In the genomic region with DNA sequence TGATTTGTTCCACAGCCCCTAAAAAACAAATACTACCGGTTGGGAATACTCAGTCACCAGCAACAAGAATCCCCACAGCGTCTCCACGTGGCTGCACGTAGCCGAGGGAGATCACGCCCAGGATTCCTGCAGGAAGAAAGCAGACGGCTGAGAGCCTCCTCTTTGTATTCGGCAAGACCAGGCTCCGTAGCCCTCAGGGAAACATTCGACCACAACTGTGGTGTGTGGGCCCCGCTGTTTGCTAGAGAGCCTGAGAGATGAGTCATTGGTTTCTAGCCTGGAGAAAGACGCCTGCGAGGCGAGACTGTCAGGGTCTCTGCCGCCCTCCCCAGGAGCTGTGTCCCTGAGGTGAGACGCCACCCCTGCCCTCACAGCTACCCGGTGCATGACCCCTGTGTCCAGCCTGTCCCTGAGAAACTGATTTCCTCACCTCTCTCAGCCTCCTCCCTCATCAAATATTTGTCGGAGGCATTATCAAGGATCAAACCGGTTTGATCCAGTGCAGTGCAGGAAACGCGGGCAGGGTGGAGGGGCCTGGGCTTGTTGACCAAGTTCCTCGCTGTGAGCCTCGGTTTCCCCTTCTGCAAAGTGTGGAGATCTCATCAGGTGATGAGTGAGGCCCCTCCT, we compare ENCODE assay signal across 8 cellular contexts. TPM values are rescaled to one million over a fixed set of nuclear protein-coding genes. Genes with fewer than 3 reads are reported as not detected.
DNase-seq lines count a peak whose midpoint lies in the region; ATAC-seq and TF ChIP-seq lines count a peak whose summit lies in the region.

No MANE protein-coding gene starts in this region.

- H3K4me1 Mint-ChIP-seq in CD8-positive, alpha-beta T cell (ENCODE audit: low read depth): peaks cover 75% of the 10 kb centered on the region
- H3K4me1 Mint-ChIP-seq in nephron: peaks cover 23% of the 10 kb centered on the region

- H3K27ac ChIP-seq in CD8-positive, alpha-beta T cell (ENCODE audit: low read depth, low read length): peak overlapping the region; percentile 58

- H3K4me3 Mint-ChIP-seq in CD8-positive, alpha-beta T cell: peak overlapping the region; percentile 82
- H3K4me3 Mint-ChIP-seq in nephron: no peak overlapping the region

- TF ChIP-seq CTCF in CD8-positive, alpha-beta T cell (IDR thresholded peaks at IDR 0.05): no peak
- TF ChIP-seq CTCF in Loucy (conservative IDR thresholded peaks at IDR 0.05; ENCODE audit: low read length) (no peak; the same call in 1 of the 2 replicates), nephron (IDR thresholded peaks at IDR 0.05; ENCODE audit: unreplicated experiment in 3 of 3) (no peak)

- CTCF ChIA-PET in CD8-positive, alpha-beta T cell (lab: Charles Lee): interaction anchor here (0.8 to 4.6 kb wide), 6 partner anchors 12 to 185 kb away, joined by 4 to 42 read pairs (median 6); a partner anchor contains a TSS

- peak; percentile 79 for ATAC-seq in CD8-positive, alpha-beta T cell
- ATAC-seq in GM21717 (IDR thresholded peaks at IDR 0.05; ENCODE audit: unreplicated experiment): peak; percentile 77

- no peaks in the 10 kb centered on the region for H3K9me2 ChIP-seq in Loucy (replicated peaks; ENCODE audit: low read depth, low read length)

- H3K27me3 ChIP-seq in CD8-positive, alpha-beta T cell (ENCODE audit: insufficient read depth, low read length): no peaks in the 10 kb centered on the region
- H3K27me3 ChIP-seq in Loucy (ENCODE audit: insufficient read depth, low read length, poor library complexity, severe bottlenecking): no peaks in the 10 kb centered on the region

- peak overlapping the region; percentile 58 for H3K4me3 ChIP-seq in CD8-positive, alpha-beta T cell (ENCODE audit: low read depth, low read length)
- H3K4me3 ChIP-seq in Loucy (ENCODE audit: low read length, poor library complexity, severe bottlenecking): peak overlapping the region; percentile 69

- H3K4me1 ChIP-seq in CD8-positive, alpha-beta T cell (ENCODE audit: insufficient read depth, low read length): peaks cover 61% of the 10 kb centered on the region
- peaks cover 57% of the 10 kb centered on the region for H3K4me1 ChIP-seq in Loucy (ENCODE audit: insufficient read depth, low read length, poor library complexity, severe bottlenecking)

- peak overlapping the region; percentile 68 for H3K9ac ChIP-seq in Loucy (ENCODE audit: low read depth, low read length, poor library complexity, severe bottlenecking)

- H3K79me2 ChIP-seq in Loucy (ENCODE audit: insufficient read depth, low read length): peaks cover 18% of the 10 kb centered on the region; the same call in 1 of the 2 replicates

- no peaks in the 10 kb centered on the region for H3K9me3 ChIP-seq in CD8-positive, alpha-beta T cell (ENCODE audit: low read length)
- H3K9me3 ChIP-seq in Loucy (ENCODE audit: insufficient read depth, low read depth, low read length): no peaks in the 10 kb centered on the region

- H3K27ac Mint-ChIP-seq in CD8-positive, alpha-beta T cell: peak overlapping the region; percentile 94
- peak overlapping the region; percentile 38 to 93 (median 74) for H3K27ac Mint-ChIP-seq in nephron

- no peaks in the 10 kb centered on the region for H3F3A ChIP-seq in Loucy (ENCODE audit: low read depth)

- POLR2A ChIA-PET in CD8-positive, alpha-beta T cell (lab: Charles Lee): interaction anchor here (1.0 to 5.5 kb wide), 8 partner anchors 7 to 48 kb away, joined by 3 to 96 read pairs (median 17); partner anchors contain the start of genes BLOC1S4, MRFAP1 and MRFAP1L1

- H3K9me3 Mint-ChIP-seq in CD8-positive, alpha-beta T cell: no peaks in the 10 kb centered on the region
- no peaks in the 10 kb centered on the region for H3K9me3 Mint-ChIP-seq in nephron

- no peaks in the 10 kb centered on the region for H4K20me1 ChIP-seq in Loucy (ENCODE audit: insufficient read depth, low read length, poor library complexity, severe bottlenecking)

- no peaks in the 10 kb centered on the region for H3K36me3 Mint-ChIP-seq in CD8-positive, alpha-beta T cell
- no peaks in the 10 kb centered on the region for H3K36me3 Mint-ChIP-seq in nephron (ENCODE audit: low read depth)

- H3K4me2 ChIP-seq in Loucy (ENCODE audit: low read depth, low read length, poor library complexity, severe bottlenecking): peak overlapping the region; percentile 73

- intact Hi-C loops in CD8-positive, alpha-beta T cell (cut with DNase I, micrococcal nuclease): loop anchor here in 1 of 2 experiments (1.0 to 2.0 kb wide), 4 partner anchors 15 to 49 kb away; partner anchors contain the start of genes BLOC1S4, MRFAP1 and MRFAP1L1

- H2AFZ ChIP-seq in Loucy (ENCODE audit: low read length): peak overlapping the region; percentile 34; the same call in 1 of the 2 replicates

- no peaks in the 10 kb centered on the region for H3K27me3 Mint-ChIP-seq in CD8-positive, alpha-beta T cell (ENCODE audit: low read depth)
- peaks cover 6% of the 10 kb centered on the region for H3K27me3 Mint-ChIP-seq in nephron (ENCODE audit: low read depth)

- peak; percentile 53 to 86 (median 77) for DNase-seq in CD8-positive, alpha-beta T cell
- DNase-seq in activated CD4-positive, alpha-beta T cell treated with anti-CD3 and anti-CD28 coated beads, Interleukin-2, amount 50 U/mL, for 48 hours: peak; percentile 78 to 83
- peak; percentile 71 for DNase-seq in ecto neural progenitor cell (ENCODE audit: low spot score)
- peak; percentile 85 for DNase-seq in stromal cell of bone marrow (ENCODE audit: low read depth)
- no peak for DNase-seq in NCI-H2227 (lab: John Stamatoyannopoulos, UW; ENCODE audit: unreplicated experiment)

- no peaks in the 10 kb centered on the region for H3K36me3 ChIP-seq in CD8-positive, alpha-beta T cell (ENCODE audit: insufficient read depth, low read length)
- no peaks in the 10 kb centered on the region for H3K36me3 ChIP-seq in Loucy (ENCODE audit: insufficient read depth, low read length)

RNA-seq across cellular contexts. Expression of gene S100P, which starts 4.7 kb away (rescaled TPM):
- total RNA-seq in CD8-positive, alpha-beta T cell: 1 to 10 TPM; 1.1 to 1.5 TPM

RNA-seq across cellular contexts. Expression of gene MRFAP1L1, which starts 20.7 kb away (rescaled TPM):
- 10 to 100 TPM; 27.5 to 30.0 TPM for total RNA-seq in CD8-positive, alpha-beta T cell

RNA-seq across cellular contexts. Expression of gene BLOC1S4, which starts 27.0 kb away (rescaled TPM):
- total RNA-seq in CD8-positive, alpha-beta T cell: 10 to 100 TPM; 29.7 to 30.7 TPM

RNA-seq across cellular contexts. Expression of gene MRFAP1, which starts 48.5 kb away (rescaled TPM):
- 100 to 1,000 TPM; 177 to 183 TPM for total RNA-seq in CD8-positive, alpha-beta T cell
